Comparison of ENCODE assay signal across 8 cellular contexts in genomic region chr19:49441210-49441959, GRCh38. TPM values are rescaled to one million over a fixed set of nuclear protein-coding genes. Genes with fewer than 3 reads are reported as not detected.
DNase-seq lines count a peak whose midpoint lies in the region; FAIRE-seq and TF ChIP-seq lines count a peak whose summit lies in the region.

Gene SLC17A7, minus strand, starts transcription at chr19:49441527. Its CDS starts 148 bp downstream, at chr19:49441379.

- H3K27me3 ChIP-seq in PC-9 (ENCODE audit: insufficient read depth, low read depth) (peaks cover 43% of the 10 kb centered on the region), mammary epithelial cell (ENCODE audit: insufficient read depth, low read length) (peaks cover 15% of the 10 kb centered on the region), small intestine (ENCODE audit: control insufficient read depth in 2 of 2, insufficient read depth in 2 of 2, low read length in 2 of 2) (peaks cover 3 to 33% of the 10 kb centered on the region in 2 donors)

- H3K4me2 ChIP-seq in PC-9 (peak within 1 kb of the TSS; percentile 89), mammary epithelial cell (ENCODE audit: insufficient read depth, low read depth, low read length) (peak within 1 kb of the TSS; percentile 98)

- H3F3A ChIP-seq in PC-9 (ENCODE audit: insufficient read depth, low read depth), result peaks cover 38% of the 10 kb centered on the region

- POLR2A ChIA-PET in PC-9 (lab: Charles Lee; ENCODE audit: unreplicated experiment), result interaction anchor here (0.6 kb wide), 1 partner anchor 10 kb away, joined by 6 read pairs; no protein-coding TSS in a partner anchor

- H2AFZ ChIP-seq in PC-9 (peak within 1 kb of the TSS; percentile 96; the same call in 1 of the 2 replicates), mammary epithelial cell (ENCODE audit: low read depth, low read length) (peak within 1 kb of the TSS; percentile 83)

- BruUV-seq in PC-9 (replicated peaks; lab: Mats Ljungman, UMichigan), result no TSS peak
- no TSS peak for BruUV-seq in mammary epithelial cell (replicated peaks; lab: Mats Ljungman, UMichigan)

- in situ Hi-C loops in mammary epithelial cell (cut with MboI; ENCODE audit: low sequenced_read_pairs in 2 of 2), result loop anchor here (5.0 to 25.0 kb wide), 3 partner anchors 47 to 179 kb away; no protein-coding TSS in a partner anchor

- FAIRE-seq in small intestine (lab: Jason Lieb, UNC), result no peak

- intact Hi-C loops in PC-9 (cut with micrococcal nuclease; ENCODE audit: unreplicated experiment) (loop anchor here (10.0 kb wide), 1 partner anchor 177 kb away; no protein-coding TSS in a partner anchor), mammary epithelial cell (cut with micrococcal nuclease) (loop anchor here (2.0 kb wide), 1 partner anchor 21 kb away; no protein-coding TSS in a partner anchor)

- peak within 1 kb of the TSS; percentile 83; the same call in 1 of the 2 replicates for H3K4me3 ChIP-seq in PC-9
- peak within 1 kb of the TSS in 2 of 3 experiments; percentile 2 to 18 for H3K4me3 ChIP-seq in mammary epithelial cell (replicated peaks in 1 of 3; ENCODE audit: insufficient read depth in 1 of 3, low read depth in 2 of 3, low read length in 3 of 3)
- peak within 1 kb of the TSS; percentile 3 for H3K4me3 ChIP-seq in urinary bladder (ENCODE audit: low read depth, low read length)
- peak within 1 kb of the TSS in 1 of 2 donors; percentile 31 for H3K4me3 ChIP-seq in small intestine (ENCODE audit: low read depth in 1 of 2, low read length in 2 of 2)

- H3K4me1 ChIP-seq in PC-9 (replicated peaks; ENCODE audit: insufficient read depth) (peaks cover 9% of the 10 kb centered on the region; the same call in 1 of the 2 replicates), mammary epithelial cell (ENCODE audit: insufficient read depth, low read length) (no peaks in the 10 kb centered on the region), urinary bladder (ENCODE audit: insufficient read depth) (no peaks in the 10 kb centered on the region), small intestine (ENCODE audit: control insufficient read depth in 2 of 2, insufficient read depth in 1 of 2, low read depth in 1 of 2, low read length in 1 of 2) (no peaks in the 10 kb centered on the region)

- no peaks in the 10 kb centered on the region for H3K9me2 ChIP-seq in PC-9 (ENCODE audit: insufficient read depth)

- H3K79me2 ChIP-seq in PC-9 (ENCODE audit: low read depth) (no peaks in the 10 kb centered on the region), mammary epithelial cell (ENCODE audit: insufficient read depth, low read length) (no peaks in the 10 kb centered on the region)

- H3K9ac ChIP-seq in mammary epithelial cell (ENCODE audit: insufficient read depth, low read length), result no peak within 1 kb of the TSS

- H3K27ac ChIP-seq in PC-9 (no peak within 1 kb of the TSS), mammary epithelial cell (ENCODE audit: insufficient read depth, low read depth, low read length) (no peak within 1 kb of the TSS), urinary bladder (ENCODE audit: low read depth) (no peak within 1 kb of the TSS), small intestine (ENCODE audit: low read depth in 1 of 2, low read length in 1 of 2) (no peak within 1 kb of the TSS)

- no peaks in the 10 kb centered on the region for H3K9me3 Mint-ChIP-seq in mesothelial cell of epicardium

- no peaks in the 10 kb centered on the region for H3K36me3 Mint-ChIP-seq in mesothelial cell of epicardium

- dilution Hi-C loops in mammary epithelial cell (cut with HindIII; ENCODE audit: low sequenced_read_pairs), result no loop called here

- DNase-seq in NCI-H1417 (lab: John Stamatoyannopoulos, UW) (peak; percentile 19 to 53 (median 23)), NCI-H1417 treated with DMSO at 0.1 percent for 48 hours (lab: John Stamatoyannopoulos, UW) (no peak), PC-9 (no peak), mammary epithelial cell (no peak), mesothelial cell of epicardium (ENCODE audit: low spot score in 2 of 2, unreplicated experiment in 2 of 2) (no peak), SHP77 treated with DMSO at 0.1 percent for 48 hours (lab: John Stamatoyannopoulos, UW) (no peak), small intestine (no peak)

- H3K9me3 ChIP-seq in PC-9 (ENCODE audit: insufficient read depth, low read depth), result no peaks in the 10 kb centered on the region
- H3K9me3 ChIP-seq in mammary epithelial cell (replicated peaks; ENCODE audit: insufficient read depth, low read length), result no peaks in the 10 kb centered on the region
- no peaks in the 10 kb centered on the region for H3K9me3 ChIP-seq in small intestine (ENCODE audit: control insufficient read depth, low read depth)

- H3K4me3 Mint-ChIP-seq in mesothelial cell of epicardium, result peak within 1 kb of the TSS; percentile 75

- TF ChIP-seq CTCF in PC-9 (conservative IDR thresholded peaks at IDR 0.05), result no peak
- peak in 1 of 2 donors; percentile 2 for TF ChIP-seq CTCF in mammary epithelial cell (conservative IDR thresholded peaks at IDR 0.05 in 1 of 2, IDR thresholded peaks at IDR 0.05 in 1 of 2; ENCODE audit: extremely low read depth in 1 of 2, insufficient read depth in 1 of 2, low read depth in 1 of 2, low read length in 2 of 2)
- TF ChIP-seq CTCF in mesothelial cell of epicardium (IDR thresholded peaks at IDR 0.05; ENCODE audit: unreplicated experiment), result no peak

- H3K36me3 ChIP-seq in PC-9 (ENCODE audit: low read depth) (no peaks in the 10 kb centered on the region), mammary epithelial cell (ENCODE audit: insufficient read depth, low read length) (no peaks in the 10 kb centered on the region), urinary bladder (ENCODE audit: insufficient read depth) (no peaks in the 10 kb centered on the region), small intestine (ENCODE audit: control insufficient read depth in 2 of 2, insufficient read depth in 2 of 2, low read length in 2 of 2) (no peaks in the 10 kb centered on the region)

- no peaks in the 10 kb centered on the region for H4K20me1 ChIP-seq in PC-9 (ENCODE audit: insufficient read depth)
- H4K20me1 ChIP-seq in mammary epithelial cell (ENCODE audit: insufficient read depth, low read length), result no peaks in the 10 kb centered on the region

- CTCF ChIA-PET in PC-9 (lab: Charles Lee), result interaction anchor here (0.6 kb wide), 1 partner anchor 314 kb away, joined by 9 read pairs; no protein-coding TSS in a partner anchor
- CTCF ChIA-PET in mammary epithelial cell (lab: Charles Lee; ENCODE audit: low non-redundant PET), result no interaction called here

- WGBS in mammary epithelial cell (ENCODE audit: low coverage, missing lambda C conversion rate), result 0% methylated on average over 7 of the region's 56 CpGs
- 2% methylated on average over 56 of the region's 56 CpGs for WGBS in urinary bladder
- WGBS in small intestine, 3 donors, result 4 to 9% (median 7%) methylated on average over 27 to 56 of the region's 56 CpGs

- H3K27me3 Mint-ChIP-seq in mesothelial cell of epicardium (ENCODE audit: low read depth), result peaks cover 68% of the 10 kb centered on the region

- H3K4me1 Mint-ChIP-seq in mesothelial cell of epicardium, result peaks cover 20% of the 10 kb centered on the region

- H3K27ac Mint-ChIP-seq in mesothelial cell of epicardium, result no peak within 1 kb of the TSS

RNA-seq across cellular contexts. Expression of gene SLC17A7, which starts in this region (rescaled TPM):
- total RNA-seq in PC-9 (2021), result 0.68 and 0.70 TPM in 2 replicates
- total RNA-seq in mammary epithelial cell, result under 1 TPM; under 0.01 to 0.16 TPM
- polyA plus RNA-seq in mammary epithelial cell, result 0.07 TPM
- not detected for polyA minus RNA-seq in mammary epithelial cell
- total RNA-seq in mesothelial cell of epicardium, result 0.34 to 0.45 TPM (median 0.35 TPM) in 3 replicates
- 0.85 TPM for total RNA-seq in urinary bladder
- polyA plus RNA-seq in urinary bladder, result 2.1 TPM
- 1 to 10 TPM in 1 of 3 donors, under 1 TPM in 2; 0.22 to 1.1 (median 0.27) TPM for polyA plus RNA-seq in small intestine

Comparison
In these comparisons a context has a peak if more than half of its experiments do, and no peak if none do; other contexts are left out.
1. DNase-seq: peak in NCI-H1417 (3 of 3); none in NCI-H1417 treated with DMSO at 0.1 percent for 48 hours (single experiment), PC-9 (0 of 2), mammary epithelial cell (single experiment), mesothelial cell of epicardium (0 of 2), SHP77 treated with DMSO at 0.1 percent for 48 hours (single experiment) and small intestine (single experiment).